10 cellular contexts compared by ENCODE assay signal in genomic region chr17:41464682-41465081, GRCh38. TPM values are rescaled to one million over a fixed set of nuclear protein-coding genes. Genes with fewer than 3 reads are reported as not detected.
DNase-seq lines count a peak whose midpoint lies in the region; ATAC-seq and TF ChIP-seq lines count a peak whose summit lies in the region.
"Had no signal": no experiment of that assay in that cellular context is flagged by ENCODE, and none has a peak within 500 bp of the region (broad histone marks: within the 10 kb centered on the region; RNA-seq: fewer than 3 reads in every experiment).

No MANE protein-coding gene starts in this region.

- ATAC-seq in HG02588 (IDR thresholded peaks at IDR 0.05; ENCODE audit: unreplicated experiment), result no peak

- no peak overlapping the region for H3K4me3 ChIP-seq in fibroblast of the aortic adventitia (ENCODE audit: low read depth, low read length)

- TF ChIP-seq CTCF in fibroblast of the aortic adventitia (IDR thresholded peaks at IDR 0.05; ENCODE audit: insufficient read depth, low read length), result no peak

- DNase-seq in Daoy (ENCODE audit: low read depth) (peak; percentile 96), RKO (ENCODE audit: low spot score) (peak; percentile 93), fibroblast of the aortic adventitia (ENCODE audit: low read depth) (peak; percentile 96), renal cortical epithelial cell (ENCODE audit: low read depth) (peak; percentile 97), GM19238 (ENCODE audit: insufficient read length, low spot score) (no peak), cerebellum (ENCODE audit: low spot score) (no peak), NCI-H69 (lab: John Stamatoyannopoulos, UW) (no peak)
- DNase-seq: cortex of kidney, NCI-H1092 had no signal

RNA-seq across cellular contexts. Expression of gene KRT32, which starts 2.5 kb away (rescaled TPM):
- total RNA-seq in Daoy (2014; rRNA removed; shearing (Covaris generic)), result 0.06 TPM in 2 replicates
- 0.09 TPM in 1 of 2 replicates, not detected in the other for total RNA-seq in fibroblast of the aortic adventitia (ENCODE audit: low replicate concordance)
- total RNA-seq in renal cortical epithelial cell, result not detected in 2 replicates
- total RNA-seq in cerebellum, result not detected

RNA-seq across cellular contexts. Expression of gene KRT35, which starts 16.3 kb away (rescaled TPM):
- total RNA-seq in Daoy (2014; rRNA removed; shearing (Covaris generic)), result not detected in 2 replicates
- not detected in 2 replicates for total RNA-seq in fibroblast of the aortic adventitia (ENCODE audit: low replicate concordance)
- not detected in 2 replicates for total RNA-seq in renal cortical epithelial cell
- total RNA-seq in cerebellum, result not detected

RNA-seq across cellular contexts. Expression of gene KRT38, which starts 23.9 kb away (rescaled TPM):
- total RNA-seq in Daoy (2014; rRNA removed; shearing (Covaris generic)), result not detected in 2 replicates
- total RNA-seq in fibroblast of the aortic adventitia (ENCODE audit: low replicate concordance) (not detected in 2 replicates), renal cortical epithelial cell (not detected in 2 replicates), cerebellum (not detected)

RNA-seq across cellular contexts. Expression of gene KRT36, which starts 25.0 kb away (rescaled TPM):
- not detected in 2 replicates for total RNA-seq in Daoy (2014; rRNA removed; shearing (Covaris generic))
- total RNA-seq in fibroblast of the aortic adventitia (ENCODE audit: low replicate concordance), result not detected in 2 replicates
- not detected in 2 replicates for total RNA-seq in renal cortical epithelial cell
- total RNA-seq in cerebellum, result not detected

RNA-seq across cellular contexts. Expression of gene KRT37, which starts 40.3 kb away (rescaled TPM):
- not detected in 2 replicates for total RNA-seq in Daoy (2014; rRNA removed; shearing (Covaris generic))
- not detected in 2 replicates for total RNA-seq in fibroblast of the aortic adventitia (ENCODE audit: low replicate concordance)
- total RNA-seq in renal cortical epithelial cell, result not detected in 2 replicates
- not detected for total RNA-seq in cerebellum

Comparison
In these comparisons a context has a peak if more than half of its experiments do, and no peak if none do; other contexts are left out.
1. DNase-seq: peak in Daoy (single experiment), RKO (single experiment), fibroblast of the aortic adventitia (single experiment) and renal cortical epithelial cell (single experiment); none in GM19238 (single experiment), cerebellum (single experiment) and NCI-H69 (single experiment).